1 cellular context compared by ENCODE assay signal in the genomic region with DNA sequence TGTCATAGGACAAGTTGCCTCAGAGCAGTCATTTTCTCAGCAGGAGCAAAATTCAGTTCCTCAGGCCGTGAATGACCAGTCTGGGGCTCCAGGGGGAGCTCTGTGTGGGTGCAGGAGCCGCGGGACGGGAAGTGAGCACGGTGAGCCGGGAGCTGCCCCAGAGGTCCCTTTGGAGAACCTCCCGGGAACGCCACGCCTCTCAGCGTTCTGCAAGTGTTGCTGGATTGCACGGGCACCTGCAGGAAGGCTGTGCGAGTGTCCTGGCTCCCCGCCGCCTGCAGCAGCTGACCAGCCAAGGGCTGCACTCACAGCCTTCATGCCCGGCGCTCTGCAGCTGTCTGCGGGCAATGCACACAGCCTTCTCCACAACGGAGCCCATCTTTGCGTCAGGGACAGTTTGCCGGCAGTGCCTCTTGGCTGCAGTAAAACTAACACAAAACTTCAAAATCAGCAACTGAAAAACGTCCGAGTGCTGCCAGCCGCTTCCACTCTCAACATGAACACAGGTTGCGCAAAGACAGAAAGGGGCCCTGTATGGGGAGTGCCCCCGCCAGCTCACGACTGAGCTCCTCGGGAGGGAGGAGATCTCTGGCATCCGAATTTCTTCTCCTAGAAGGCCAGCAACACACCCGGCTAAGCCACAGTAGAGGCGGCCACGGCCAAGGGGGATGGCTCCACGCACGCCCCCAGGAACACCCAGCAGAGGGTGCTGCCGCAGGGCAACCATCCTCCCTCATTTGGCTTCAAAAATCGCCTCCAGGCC.
TF ChIP-seq lines count a peak whose summit lies in the region.

No MANE protein-coding gene starts in this region.

TF ChIP-seq in HepG2, 621 proteins besides CTCF, POLR2A, EP300 and RAD21 (continued from another document):
- no peak for TF ChIP-seq ZBTB37 (CRISPR knock-in tag; IDR thresholded peaks at IDR 0.05)
- TF ChIP-seq TEAD2 (CRISPR knock-in tag; IDR thresholded peaks at IDR 0.05) = no peak
- TF ChIP-seq GTF3A (CRISPR knock-in tag; conservative IDR thresholded peaks at IDR 0.05) = no peak
- no peak for TF ChIP-seq ZNF460 (CRISPR knock-in tag; IDR thresholded peaks at IDR 0.05; ENCODE audit: borderline replicate concordance)
- TF ChIP-seq THAP8 (CRISPR knock-in tag; IDR thresholded peaks at IDR 0.05; ENCODE audit: borderline replicate concordance) = no peak
- no peak for TF ChIP-seq SAP130 (CRISPR knock-in tag; IDR thresholded peaks at IDR 0.05; ENCODE audit: low read depth)
- no peak for TF ChIP-seq ZNF281 (CRISPR knock-in tag; IDR thresholded peaks at IDR 0.05; ENCODE audit: borderline replicate concordance)
- TF ChIP-seq MXI1 (IDR thresholded peaks at IDR 0.05; ENCODE audit: borderline replicate concordance, low read depth, low read length) = no peak
- TF ChIP-seq ELK4 (CRISPR knock-in tag; IDR thresholded peaks at IDR 0.05; ENCODE audit: borderline replicate concordance) = no peak
- TF ChIP-seq HNRNPL (IDR thresholded peaks at IDR 0.05; ENCODE audit: low read depth, low read length) = no peak
- TF ChIP-seq PREB (CRISPR knock-in tag; IDR thresholded peaks at IDR 0.05) = no peak
